30 cellular contexts compared by ENCODE assay signal in genomic region chr9:94039786-94040185, GRCh38.
A peak's percentile ranks its signal among the peaks of the same experiment; 100 is the strongest.
DNase-seq lines count a peak whose midpoint lies in the region; ATAC-seq, FAIRE-seq and TF ChIP-seq lines count a peak whose summit lies in the region.
"Had no signal": no experiment of that assay in that cellular context is flagged by ENCODE, and none has a peak within 500 bp of the region (broad histone marks: within the 10 kb centered on the region; RNA-seq: fewer than 3 reads in every experiment).

No MANE protein-coding gene starts in this region.

- peak; percentile 85 for FAIRE-seq in H54 (lab: Jason Lieb, UNC)
- FAIRE-seq: A549, D721Med had no signal

- H3K36me3 ChIP-seq in HEK293 (ENCODE audit: control insufficient read depth in 2 of 2, insufficient read depth in 1 of 2, low read length in 2 of 2) = no peaks in the 10 kb centered on the region
- H3K36me3 ChIP-seq: BE2C had no signal

- no peak for TF ChIP-seq POLR2A in H54 (IDR thresholded peaks at IDR 0.05; ENCODE audit: low read depth, low read length)

- no peak for TF ChIP-seq CTCF in HEK293 (tag by site-specific recombination; IDR thresholded peaks at IDR 0.05)

- DNase-seq in H54 (ENCODE audit: insufficient read length, low spot score) = no peak
- DNase-seq: 8988T; ACHN; AML-193; BE2C; C1 segment of cervical spinal cord; Caco-2; Calu3; CD4-positive, alpha-beta memory T cell; CD4-positive, alpha-beta T cell; CD4-positive, CD25-positive, alpha-beta regulatory T cell; CD8-positive, alpha-beta memory T cell; CD8-positive, alpha-beta T cell; COR-L47; DMS 273 treated with DMSO at 0.1 percent for 48 hours; DMS153; DMS53; DMS79; DMS79 treated with DMSO at 0.1 percent for 48 hours; DND-41; EL had no signal

- no peaks in the 10 kb centered on the region for H3K4me1 ChIP-seq in HEK293 (ENCODE audit: control insufficient read depth, insufficient read depth, low read length)
- H3K4me1 ChIP-seq: A549; BE2C; BLaER1; BLaER1 treated with 17β-estradiol and CSF1 and Interleukin-3, amounts not matched to agents 10 nM and 100 nM; Caco-2 had no signal

- CTCF ChIA-PET in HEK293 (lab: Yijun Ruan, JAX) = interaction anchor here (0.7 kb wide), 1 partner anchor 49 kb away, joined by 3 read pairs; no protein-coding TSS in a partner anchor

- POLR2A ChIA-PET in HEK293 (lab: Yijun Ruan, JAX) = no interaction called here

- ATAC-seq in GM21786 (IDR thresholded peaks at IDR 0.05; ENCODE audit: unreplicated experiment) (no peak), GM21619 (IDR thresholded peaks at IDR 0.05; ENCODE audit: unreplicated experiment) (no peak)
- ATAC-seq: A549; CD8-positive, alpha-beta T cell had no signal

- H3K27ac ChIP-seq in HEK293 (ENCODE audit: extremely low read depth, low read depth, low read length) = no peak overlapping the region
- H3K27ac ChIP-seq: 22Rv1; A549; BLaER1; BLaER1 treated with 17β-estradiol and CSF1 and Interleukin-3, amounts not matched to agents 10 nM and 100 nM; C4-2B had no signal

- H3K9me3 ChIP-seq in HEK293 (ENCODE audit: control insufficient read depth, insufficient read depth, low read depth, low read length) = no peaks in the 10 kb centered on the region
- H3K9me3 ChIP-seq: A549, BE2C, Caco-2 had no signal

- no peak overlapping the region for H3K4me3 ChIP-seq in HEK293 (ENCODE audit: low read depth, low read length)
- H3K4me3 ChIP-seq: A549; BLaER1; BLaER1 treated with 17β-estradiol and CSF1 and Interleukin-3, amounts not matched to agents 10 nM and 100 nM had no signal

TF ChIP-seq in HEK293, 187 proteins besides CTCF, POLR2A, EP300 and RAD21:
- TF ChIP-seq ZNF280C (tag by site-specific recombination; IDR thresholded peaks at IDR 0.05) (no peak), ZNF549 (tag by site-specific recombination; IDR thresholded peaks at IDR 0.05) (peak; percentile 93)
